11 cellular contexts compared by ENCODE assay signal in genomic region chr7:18402488-18403183, GRCh38.
DNase-seq lines count a peak whose midpoint lies in the region; ATAC-seq and TF ChIP-seq lines count a peak whose summit lies in the region.
"Had no signal": no experiment of that assay in that cellular context is flagged by ENCODE, and none has a peak within 500 bp of the region (broad histone marks: within the 10 kb centered on the region; RNA-seq: fewer than 3 reads in every experiment).

No MANE protein-coding gene starts in this region.

- H3K4me3 ChIP-seq in astrocyte of the cerebellum (ENCODE audit: low read depth, low read length), result no peak overlapping the region
- H3K4me3 ChIP-seq: upper lobe of left lung had no signal

- in situ Hi-C loops in astrocyte of the cerebellum (cut with HindIII; ENCODE audit: low sequenced_read_pairs), result no loop called here

- DNase-seq in AG08396 (ENCODE audit: low spot score) (peak; percentile 32), HT1080 (ENCODE audit: low read depth) (peak; percentile 44), astrocyte of the cerebellum (ENCODE audit: low read depth) (peak; percentile 41), kidney tubule cell (ENCODE audit: low spot score) (peak; percentile 6), Right ventricle myocardium inferior (ENCODE audit: missing footprints) (no peak)
- DNase-seq: activated CD4-positive, alpha-beta memory T cell treated with anti-CD3 and anti-CD28 coated beads for 36 hours; GOT3; upper lobe of left lung had no signal

- intact Hi-C loops in Right ventricle myocardium inferior (cut with DNase I), result no loop called here

- ATAC-seq in GM19455 (IDR thresholded peaks at IDR 0.05; ENCODE audit: unreplicated experiment) (no peak), GM21381 (IDR thresholded peaks at IDR 0.05; ENCODE audit: unreplicated experiment) (no peak), HG02623 (IDR thresholded peaks at IDR 0.05; ENCODE audit: unreplicated experiment) (no peak), Right ventricle myocardium inferior (no peak)

- TF ChIP-seq CTCF in astrocyte of the cerebellum (IDR thresholded peaks at IDR 0.05; ENCODE audit: low read depth, low read length, missing control alignments), result no peak
